In genomic region chr2:189585357-189585756, GRCh38 we compare ENCODE assay signal across 1 cellular context.
TF ChIP-seq lines count a peak whose summit lies in the region.

No MANE protein-coding gene starts in this region.

TF ChIP-seq in GM12878, 131 proteins besides CTCF, POLR2A, EP300 and RAD21 (continued from another document):
- TF ChIP-seq ZBTB40 (IDR thresholded peaks at IDR 0.05; ENCODE audit: borderline replicate concordance), result no peak
- no peak for TF ChIP-seq NR2F1 (conservative IDR thresholded peaks at IDR 0.05)
TF ChIP-seq in GM12878: peak in this region for 0.
